Comparison of ENCODE assay signal across 8 cellular contexts in genomic region chr20:44990425-44990824, GRCh38. TPM values are rescaled to one million over a fixed set of nuclear protein-coding genes. Genes with fewer than 3 reads are reported as not detected.
DNase-seq lines count a peak whose midpoint lies in the region; ATAC-seq and FAIRE-seq lines count a peak whose summit lies in the region.

No MANE protein-coding gene starts in this region.

- H3K4me3 Mint-ChIP-seq in activated CD4-positive, alpha-beta memory T cell treated with anti-CD3 and anti-CD28 coated beads for 36 hours, result peak overlapping the region; percentile 74

- intact Hi-C loops in activated CD4-positive, alpha-beta memory T cell treated with anti-CD3 and anti-CD28 coated beads for 36 hours (cut with micrococcal nuclease), result loop anchor here (1.0 to 2.0 kb wide), 4 partner anchors 11 to 46 kb away; no protein-coding TSS in a partner anchor
- intact Hi-C loops in left ventricle myocardium superior (cut with micrococcal nuclease), result loop anchor here (10.0 kb wide), 1 partner anchor 304 kb away; no protein-coding TSS in a partner anchor

- peak overlapping the region; percentile 96 for H3K27ac Mint-ChIP-seq in activated CD4-positive, alpha-beta memory T cell treated with anti-CD3 and anti-CD28 coated beads for 36 hours

- H3K27me3 Mint-ChIP-seq in activated CD4-positive, alpha-beta memory T cell treated with anti-CD3 and anti-CD28 coated beads for 36 hours, result no peaks in the 10 kb centered on the region

- peaks cover 72% of the 10 kb centered on the region for H3K4me1 Mint-ChIP-seq in activated CD4-positive, alpha-beta memory T cell treated with anti-CD3 and anti-CD28 coated beads for 36 hours (ENCODE audit: low read depth)

- ATAC-seq in left ventricle myocardium superior (peak; percentile 31), GM19351 (IDR thresholded peaks at IDR 0.05; ENCODE audit: unreplicated experiment) (no peak)
- ATAC-seq in stimulated activated naive CD8-positive, alpha-beta T cell treated with anti-CD3 and anti-CD28 coated beads, Interleukin-15, Interleukin-2, amounts not matched to agents 100 U/mL and 50 U/mL, for 24 hours, result peak; percentile 95

- DNase-seq in HTR-8/SVneo (ENCODE audit: insufficient read length, low spot score) (no peak), left ventricle myocardium superior (no peak), NCI-H524 treated with DMSO at 0.1 percent for 48 hours (lab: John Stamatoyannopoulos, UW) (no peak), NCI-H187 (lab: John Stamatoyannopoulos, UW) (no peak), NCI-H2081 treated with DMSO at 0.1 percent for 48 hours (lab: John Stamatoyannopoulos, UW) (no peak)
- peak; percentile 85 for DNase-seq in activated CD4-positive, alpha-beta memory T cell treated with anti-CD3 and anti-CD28 coated beads for 36 hours
- peak; percentile 60 for DNase-seq in stimulated activated naive CD8-positive, alpha-beta T cell treated with anti-CD3 and anti-CD28 coated beads, Interleukin-15, Interleukin-2, amounts not matched to agents 100 U/mL and 50 U/mL, for 24 hours

- CTCF ChIA-PET in activated CD4-positive, alpha-beta memory T cell treated with anti-CD3 and anti-CD28 coated beads for 36 hours (lab: Charles Lee), result interaction anchor here (1.0 to 2.0 kb wide), 3 partner anchors 11 to 53 kb away, joined by 3 to 7 read pairs (median 3); no protein-coding TSS in a partner anchor

- no peaks in the 10 kb centered on the region for H3K9me3 Mint-ChIP-seq in activated CD4-positive, alpha-beta memory T cell treated with anti-CD3 and anti-CD28 coated beads for 36 hours

- H3K36me3 Mint-ChIP-seq in activated CD4-positive, alpha-beta memory T cell treated with anti-CD3 and anti-CD28 coated beads for 36 hours, result peaks cover 42% of the 10 kb centered on the region

- POLR2A ChIA-PET in activated CD4-positive, alpha-beta memory T cell treated with anti-CD3 and anti-CD28 coated beads for 36 hours (lab: Charles Lee), result interaction anchor here (0.7 to 1.5 kb wide), 4 partner anchors 9 to 31 kb away, joined by 4 to 8 read pairs (median 4); partner anchors contain the start of gene TOMM34

- FAIRE-seq in HTR-8/SVneo (lab: Jason Lieb, UNC), result peak; percentile 66

RNA-seq across cellular contexts. Expression of gene STK4, which starts 24.1 kb away (rescaled TPM):
- total RNA-seq in activated CD4-positive, alpha-beta memory T cell treated with anti-CD3 and anti-CD28 coated beads for 36 hours, result 100 to 1,000 TPM; 126 to 128 TPM
- total RNA-seq in left ventricle myocardium superior, result 9.3 TPM

RNA-seq across cellular contexts. Expression of gene TOMM34, which starts 30.2 kb away (rescaled TPM):
- 10 to 100 TPM; 56.3 to 58.4 TPM for total RNA-seq in activated CD4-positive, alpha-beta memory T cell treated with anti-CD3 and anti-CD28 coated beads for 36 hours
- total RNA-seq in left ventricle myocardium superior, result 9.6 TPM

Comparison
In these comparisons a context has a peak if more than half of its experiments do, and no peak if none do; other contexts are left out.
1. DNase-seq: peak in activated CD4-positive, alpha-beta memory T cell treated with anti-CD3 and anti-CD28 coated beads for 36 hours (single experiment) and stimulated activated naive CD8-positive, alpha-beta T cell treated with anti-CD3 and anti-CD28 coated beads, Interleukin-15, Interleukin-2, amounts not matched to agents 100 U/mL and 50 U/mL, for 24 hours (single experiment); none in HTR-8/SVneo (single experiment), left ventricle myocardium superior (single experiment), NCI-H524 treated with DMSO at 0.1 percent for 48 hours (single experiment), NCI-H187 (0 of 2) and NCI-H2081 treated with DMSO at 0.1 percent for 48 hours (single experiment).
2. RNA of gene STK4, which starts 24.1 kb away (total RNA-seq): 126 to 128 TPM in activated CD4-positive, alpha-beta memory T cell treated with anti-CD3 and anti-CD28 coated beads for 36 hours; 9.3 TPM in left ventricle myocardium superior (single experiment); every median in the first group is over 10 times any median in the second.